30 cellular contexts compared by ENCODE assay signal in genomic region chr10:132212816-132213215, GRCh38.
"Had no signal": no experiment of that assay in that cellular context is flagged by ENCODE, and none has a peak within 500 bp of the region (broad histone marks: within the 10 kb centered on the region; RNA-seq: fewer than 3 reads in every experiment).

No MANE protein-coding gene starts in this region.

- FAIRE-seq: small intestine, urothelium cell line had no signal

- H3K9me3 ChIP-seq: neutrophil, psoas muscle, right lobe of liver, thyroid gland, vagina had no signal

- H3K27me3 Mint-ChIP-seq: naive thymus-derived CD8-positive, alpha-beta T cell; natural killer cell treated with Interleukin-12 subunit alpha and Interleukin-12 subunit beta and Interleukin-15 and Interleukin-18, amount 100 ng/mL, for 72 hours; progenitor cell of endocrine pancreas; stimulated activated naive B cell treated with anti-CD40 and anti-IgM and Interleukin-4, amounts not matched to agents 10 μg/mL and 1 μg/mL and 100 μg/mL, for 72 hours; stimulated activated naive CD8-positive, alpha-beta T cell treated with anti-CD3 and anti-CD28 coated beads, Interleukin-15, Interleukin-2, amounts not matched to agents 100 ng/mL and 50 ng/mL, for 24 hours had no signal

- H3K9ac ChIP-seq: parathyroid adenoma had no signal

- H3K4me1 ChIP-seq: parathyroid adenoma, psoas muscle, right lobe of liver, sigmoid colon, stomach, thyroid gland, tibial nerve, upper lobe of left lung, vagina had no signal

- H3K36me3 ChIP-seq: ovary, right lobe of liver, thoracic aorta, thyroid gland, vagina had no signal

- H3K27me3 ChIP-seq: neutrophil, ovary, right lobe of liver, sigmoid colon, stomach, thyroid gland, tibial nerve, upper lobe of left lung, vagina had no signal

- H3K27ac ChIP-seq: neutrophil, ovary, parathyroid adenoma, psoas muscle, right lobe of liver, sigmoid colon, stomach, thoracic aorta, thyroid gland, tibial nerve, upper lobe of left lung, vagina had no signal

- ATAC-seq: naive thymus-derived CD8-positive, alpha-beta T cell; natural killer cell treated with Interleukin-12 subunit alpha and Interleukin-12 subunit beta and Interleukin-15 and Interleukin-18, amount 100 ng/mL, for 72 hours; psoas muscle; right cardiac atrium; right lobe of liver; stimulated activated effector memory CD8-positive, alpha-beta T cell treated with anti-CD3 and anti-CD28 coated beads, Interleukin-12 subunit alpha, Interleukin-12 subunit beta, amount 100 ng/mL, for 72 hours; stimulated activated naive B cell treated with anti-CD40 and anti-IgM and Interleukin-4, amounts not matched to agents 10 μg/mL and 1 μg/mL and 100 μg/mL, for 72 hours had no signal

- H3K4me1 Mint-ChIP-seq: nephron progenitor cell; neural crest cell; stimulated activated effector memory CD8-positive, alpha-beta T cell treated with anti-CD3 and anti-CD28 coated beads, Interleukin-12 subunit alpha, Interleukin-12 subunit beta, amount 100 ng/mL, for 72 hours had no signal

- DNase-seq: naive thymus-derived CD8-positive, alpha-beta T cell; nephron progenitor cell; nucleus accumbens; ovary; psoas muscle; right lobe of liver; sigmoid colon; small intestine; stimulated activated CD4-positive, alpha-beta T cell treated with anti-CD3 and anti-CD28 coated beads, Interleukin-15, amount 100 ng/mL, for 24 hours; stimulated activated CD4-positive, alpha-beta T cell treated with anti-CD3 and anti-CD28 coated beads, Interleukin-2, amount 100 ng/mL, for 24 hours; stimulated activated CD4-positive, alpha-beta T cell treated with anti-CD3 and anti-CD28 coated beads, Interleukin-2, amount 100 ng/mL, for 48 hours; stimulated activated CD4-positive, alpha-beta T cell treated with anti-CD3 and anti-CD28 coated beads, Interleukin-4, amount 100 ng/mL, for 24 hours; stimulated activated naive B cell treated with anti-CD40 and anti-IgM and Interleukin-4, amounts not matched to agents 10 μg/mL and 1 μg/mL and 100 μg/mL, for 72 hours; stimulated activated naive CD4-positive, alpha-beta T cell treated with Interleukin-2 at 50 U/mL for 16 hours; stomach; thyroid gland; trophoblast cell had no signal

- H3K4me3 Mint-ChIP-seq: natural killer cell treated with Interleukin-12 subunit alpha and Interleukin-12 subunit beta and Interleukin-15 and Interleukin-18, amount 100 ng/mL, for 72 hours; nephron progenitor cell; neural crest cell; stimulated activated effector memory CD8-positive, alpha-beta T cell treated with anti-CD3 and anti-CD28 coated beads, Interleukin-12 subunit alpha, Interleukin-12 subunit beta, amount 100 ng/mL, for 72 hours; stimulated activated naive B cell treated with anti-CD40 and anti-IgM and Interleukin-4, amounts not matched to agents 10 μg/mL and 1 μg/mL and 100 μg/mL, for 72 hours; stimulated activated naive CD8-positive, alpha-beta T cell treated with anti-CD3 and anti-CD28 coated beads, Interleukin-15, Interleukin-2, amounts not matched to agents 100 ng/mL and 50 ng/mL, for 24 hours had no signal

- H3K4me3 ChIP-seq: ovary, psoas muscle, right lobe of liver, sigmoid colon, stomach, thoracic aorta, thyroid gland, tibial nerve, upper lobe of left lung, vagina had no signal

- H3K27ac Mint-ChIP-seq: natural killer cell treated with Interleukin-12 subunit alpha and Interleukin-12 subunit beta and Interleukin-15 and Interleukin-18, amount 100 ng/mL, for 72 hours; nephron progenitor cell; progenitor cell of endocrine pancreas; stimulated activated effector memory CD8-positive, alpha-beta T cell treated with anti-CD3 and anti-CD28 coated beads, Interleukin-12 subunit alpha, Interleukin-12 subunit beta, amount 100 ng/mL, for 72 hours; stimulated activated naive B cell treated with anti-CD40 and anti-IgM and Interleukin-4, amounts not matched to agents 10 μg/mL and 1 μg/mL and 100 μg/mL, for 72 hours; stimulated activated naive CD8-positive, alpha-beta T cell treated with anti-CD3 and anti-CD28 coated beads, Interleukin-15, Interleukin-2, amounts not matched to agents 100 ng/mL and 50 ng/mL, for 24 hours had no signal
